8 cellular contexts compared by ENCODE assay signal in genomic region chr11:2929880-2930704, GRCh38. TPM values are rescaled to one million over a fixed set of nuclear protein-coding genes. Genes with fewer than 3 reads are reported as not detected.
DNase-seq lines count a peak whose midpoint lies in the region; ATAC-seq and TF ChIP-seq lines count a peak whose summit lies in the region.

No MANE protein-coding gene starts in this region.

- no peaks in the 10 kb centered on the region for H3K27me3 ChIP-seq in SJSA1 (replicated peaks)
- H3K27me3 ChIP-seq in lung (ENCODE audit: control insufficient read depth, insufficient read depth) = no peaks in the 10 kb centered on the region
- no peaks in the 10 kb centered on the region for H3K27me3 ChIP-seq in thoracic aorta (replicated peaks; ENCODE audit: insufficient read depth)

- peak in 2 of 3 experiments; percentile 65 to 72 for DNase-seq in NCI-H1417 (lab: John Stamatoyannopoulos, UW)
- no peak for DNase-seq in NCI-H1417 treated with DMSO at 0.1 percent for 48 hours (lab: John Stamatoyannopoulos, UW)
- DNase-seq in SJSA1 (ENCODE audit: low read depth in 1 of 2, low spot score in 2 of 2) = peak; percentile 82 to 90
- peak; percentile 61 for DNase-seq in choroid plexus epithelial cell (ENCODE audit: low read depth)
- DNase-seq in lung (ENCODE audit: low spot score) = no peak
- DNase-seq in thoracic aorta (ENCODE audit: low spot score) = no peak
- DNase-seq in KG1 (lab: John Stamatoyannopoulos, UW) = no peak

- H3K4me1 ChIP-seq in SJSA1 (replicated peaks) (peaks cover 55% of the 10 kb centered on the region), lung (ENCODE audit: control insufficient read depth in 2 of 2, insufficient read depth in 2 of 2, low read length in 2 of 2) (peaks cover 0 to 10% of the 10 kb centered on the region in 2 donors), thoracic aorta (ENCODE audit: control insufficient read depth in 1 of 2, low read depth in 2 of 2) (peaks cover 3 to 40% of the 10 kb centered on the region in 2 donors)

- H3K9me3 ChIP-seq in SJSA1 (replicated peaks) (no peaks in the 10 kb centered on the region), lung (ENCODE audit: control insufficient read depth in 2 of 2, insufficient read depth in 1 of 2, low read length in 1 of 2) (no peaks in the 10 kb centered on the region), thoracic aorta (no peaks in the 10 kb centered on the region)

- peak overlapping the region; percentile 58 for H3K4me3 ChIP-seq in SJSA1
- H3K4me3 ChIP-seq in choroid plexus epithelial cell (ENCODE audit: low read depth, low read length) = peak overlapping the region; percentile 81
- peak overlapping the region; percentile 14 for H3K4me3 ChIP-seq in lung
- peak overlapping the region; percentile 85 for H3K4me3 ChIP-seq in thoracic aorta

- H3K36me3 ChIP-seq in SJSA1 = peaks cover 15% of the 10 kb centered on the region
- H3K36me3 ChIP-seq in lung (ENCODE audit: control insufficient read depth in 2 of 2, insufficient read depth in 2 of 2, low read length in 2 of 2) = no peaks in the 10 kb centered on the region
- H3K36me3 ChIP-seq in thoracic aorta = no peaks in the 10 kb centered on the region

- peak overlapping the region; percentile 72 for H3K27ac ChIP-seq in SJSA1
- peak overlapping the region in 1 of 2 donors; percentile 89 for H3K27ac ChIP-seq in lung (ENCODE audit: low read depth in 1 of 2, low read length in 1 of 2)
- peak overlapping the region; percentile 67 to 79 for H3K27ac ChIP-seq in thoracic aorta

- TF ChIP-seq CTCF in choroid plexus epithelial cell (conservative IDR thresholded peaks at IDR 0.05; ENCODE audit: low read depth, low read length) = peak; percentile 54
- peak; percentile 4 for TF ChIP-seq CTCF in lung (IDR thresholded peaks at IDR 0.05; ENCODE audit: control extremely low read depth, extremely low read depth)
- TF ChIP-seq CTCF in thoracic aorta (IDR thresholded peaks at IDR 0.05) = no peak

- 4 to 5% methylated on average over 46 to 53 of the region's 53 CpGs for WGBS in lung, 2 donors

- peak; percentile 39 for ATAC-seq in HG02852 (IDR thresholded peaks at IDR 0.05; ENCODE audit: unreplicated experiment)
- peak; percentile 6 for ATAC-seq in lung (ENCODE audit: insufficient read depth, low FRiP score)
- ATAC-seq in thoracic aorta (ENCODE audit: insufficient number of reproducible peaks, low FRiP score, low read depth) = no peak

RNA-seq across cellular contexts. Expression of gene PHLDA2, which starts 0.9 kb away (rescaled TPM):
- total RNA-seq in SJSA1 (2014; rRNA removed; shearing (Covaris generic)) = 28.0 and 34.6 TPM in 2 replicates
- total RNA-seq in lung = 10 to 100 TPM in 1 of 2 donors, under 1 TPM in 1; 0.60 to 22.0 TPM
- polyA plus RNA-seq in lung = 10 to 100 TPM; 24.1 to 49.2 TPM
- 10 to 100 TPM; 14.4 to 21.3 TPM for total RNA-seq in thoracic aorta

RNA-seq across cellular contexts. Expression of gene CDKN1C, which starts 44.5 kb away (rescaled TPM):
- total RNA-seq in SJSA1 (2014; rRNA removed; shearing (Covaris generic)) = 15.0 and 23.4 TPM in 2 replicates
- total RNA-seq in lung (100 to 1,000 TPM in 1 of 2 donors, 10 to 100 TPM in 1; 29.7 to 123 TPM), thoracic aorta (10 to 100 TPM; 17.1 to 25.0 TPM)
- polyA plus RNA-seq in lung = 10 to 100 TPM in 1 of 2 donors, 1 to 10 TPM in 1; 9.9 to 24.0 TPM

Comparison
In these comparisons a context has a peak if more than half of its experiments do, and no peak if none do; other contexts are left out.
1. DNase-seq: peak in NCI-H1417 (2 of 3), SJSA1 (2 of 2) and choroid plexus epithelial cell (single experiment); none in NCI-H1417 treated with DMSO at 0.1 percent for 48 hours (single experiment), lung (single experiment), thoracic aorta (single experiment) and KG1 (single experiment).
2. H3K4me3 ChIP-seq: peak in every context shown above with its lines; median percentile 85 in thoracic aorta; 81 in choroid plexus epithelial cell; 58 in SJSA1; 14 in lung.